In genomic region chr11:114061053-114062049, GRCh38 we compare ENCODE assay signal across 8 cellular contexts. TPM values are rescaled to one million over a fixed set of nuclear protein-coding genes. Genes with fewer than 3 reads are reported as not detected.
DNase-seq lines count a peak whose midpoint lies in the region; ATAC-seq and TF ChIP-seq lines count a peak whose summit lies in the region.

No MANE protein-coding gene starts in this region.

- TF ChIP-seq POLR2A in esophagus muscularis mucosa (IDR thresholded peaks at IDR 0.05; ENCODE audit: low read depth) = no peak

- DNase-seq in DMS 273 (lab: John Stamatoyannopoulos, UW; ENCODE audit: unreplicated experiment) (peak; percentile 37), DMS 273 treated with DMSO at 0.1 percent for 48 hours (lab: John Stamatoyannopoulos, UW) (no peak), esophagus muscularis mucosa (ENCODE audit: extremely low spot score) (no peak), natural killer cell (no peak)
- no peak for DNase-seq in NK-92 treated with Interleukin-12 subunit alpha and Interleukin-12 subunit beta, amount 100 ng/mL, for 24 hours (lab: John Stamatoyannopoulos, UW)

- H3K36me3 ChIP-seq in esophagus muscularis mucosa = peaks cover 35 to 57% (median 50%) of the 10 kb centered on the region in 4 donors

- peak overlapping the region; percentile 96 to 100 (median 99) for H3K27ac ChIP-seq in esophagus muscularis mucosa (replicated peaks in 1 of 4)

- no peak for TF ChIP-seq EP300 in esophagus muscularis mucosa (IDR thresholded peaks at IDR 0.05)

- ATAC-seq in SK-N-SH treated with all-trans-retinoic acid at 6 μM for 48 hours (peak; percentile 63), natural killer cell (no peak), HG02973 (IDR thresholded peaks at IDR 0.05; ENCODE audit: unreplicated experiment) (no peak), GM18520 (IDR thresholded peaks at IDR 0.05; ENCODE audit: unreplicated experiment) (no peak)

- H3K27ac Mint-ChIP-seq in natural killer cell = peak overlapping the region; percentile 98 to 100

- intact Hi-C loops in esophagus muscularis mucosa (cut with DNase I) (no loop called here), natural killer cell (cut with micrococcal nuclease) (loop anchor here (1.0 to 5.0 kb wide), 2 partner anchors 14 to 36 kb away; no protein-coding TSS in a partner anchor)

- H3K9me3 ChIP-seq in esophagus muscularis mucosa = no peaks in the 10 kb centered on the region

- no peaks in the 10 kb centered on the region for H3K27me3 Mint-ChIP-seq in natural killer cell (ENCODE audit: low read depth in 2 of 2)

- no peaks in the 10 kb centered on the region for H3K27me3 ChIP-seq in esophagus muscularis mucosa

- peaks cover 6% of the 10 kb centered on the region for H3K36me3 Mint-ChIP-seq in natural killer cell

- H3K4me1 Mint-ChIP-seq in natural killer cell = peaks cover 51 to 68% of the 10 kb centered on the region in 2 donors

- 25% methylated on average over 12 of the region's 52 CpGs for WGBS in esophagus muscularis mucosa

- no peak for TF ChIP-seq CTCF in esophagus muscularis mucosa (IDR thresholded peaks at IDR 0.05)
- TF ChIP-seq CTCF in natural killer cell (IDR thresholded peaks at IDR 0.05) = no peak

- H3K4me1 ChIP-seq in esophagus muscularis mucosa = peaks cover 59 to 70% (median 67%) of the 10 kb centered on the region in 4 donors

- H3K4me3 ChIP-seq in esophagus muscularis mucosa = peak overlapping the region; percentile 96 to 99 (median 99)

- peak overlapping the region; percentile 97 for H3K4me3 Mint-ChIP-seq in natural killer cell

- no peaks in the 10 kb centered on the region for H3K9me3 Mint-ChIP-seq in natural killer cell

TF ChIP-seq in SK-N-SH treated with all-trans-retinoic acid at 6 μM for 48 hours, 23 proteins besides CTCF, POLR2A, EP300 and RAD21:
- TF ChIP-seq ZNF70 (CRISPR knock-in tag; IDR thresholded peaks at IDR 0.05) = no peak
- no peak for TF ChIP-seq ZNF8 (CRISPR knock-in tag; IDR thresholded peaks at IDR 0.05)

RNA-seq across cellular contexts. Expression of gene ZBTB16, which starts 1.8 kb away (rescaled TPM):
- 100 to 1,000 TPM; 175 to 319 (median 222) TPM for total RNA-seq in esophagus muscularis mucosa
- 100 to 1,000 TPM; 104 to 224 (median 156) TPM for total RNA-seq in natural killer cell
